In genomic region chr5:105413406-105413990, GRCh38 we compare ENCODE assay signal across 28 cellular contexts.
"Had no signal": no experiment of that assay in that cellular context is flagged by ENCODE, and none has a peak within 500 bp of the region (broad histone marks: within the 10 kb centered on the region; RNA-seq: fewer than 3 reads in every experiment).

No MANE protein-coding gene starts in this region.

- H3K9me3 Mint-ChIP-seq: activated CD4-positive, alpha-beta T cell treated with anti-CD3 and anti-CD28 coated beads, Interleukin-2, amount 10 ng/mL, durations not matched to agents 24 days and 14 days had no signal

- H3K27ac Mint-ChIP-seq: activated CD4-positive, alpha-beta memory T cell treated with anti-CD3 and anti-CD28 coated beads for 36 hours; activated CD4-positive, alpha-beta T cell treated with anti-CD3 and anti-CD28 coated beads, Interleukin-2, amount 10 ng/mL, durations not matched to agents 24 days and 14 days; activated naive CD4-positive, alpha-beta T cell treated with anti-CD3 and anti-CD28 coated beads, Interleukin-2, amount 10 ng/mL, durations not matched to agents 7 days and 5 days; activated naive CD8-positive, alpha-beta T cell treated with anti-CD3 and anti-CD28 coated beads, Interleukin-2, amount 10 ng/mL, durations not matched to agents 7 days and 5 days; activated T-helper 1 cell treated with anti-CD3 and anti-CD28 coated beads, Interleukin-12 subunit alpha, Interleukin-12 subunit beta, Interleukin-2, Interleukin-4 antibody, amounts not matched to agents 30 ng/mL and 10 ng/mL and 1 ng/mL, durations not matched to agents 14 hours and 24 hours and 36 hours; dendritic cell treated with granulocyte-macrophage colony-stimulating factor and Interleukin-4, amounts not matched to agents 40 ng/mL and 50 ng/mL, for 4 days; natural killer cell treated with Interleukin-12 subunit alpha and Interleukin-12 subunit beta and Interleukin-15 and Interleukin-18, amount 100 ng/mL, for 72 hours; T-helper 17 cell had no signal

- DNase-seq: activated CD4-positive, alpha-beta memory T cell treated with anti-CD3 and anti-CD28 coated beads for 36 hours; activated CD4-positive, alpha-beta T cell treated with anti-CD3 and anti-CD28 coated beads, Interleukin-2, amount 10 ng/mL, durations not matched to agents 24 days and 14 days; activated CD4-positive, CD25-positive, alpha-beta regulatory T cell treated with anti-CD3 and anti-CD28 coated beads, Interleukin-2, amount 50 U/mL, for 72 hours; activated CD8-positive, alpha-beta memory T cell treated with anti-CD3 and anti-CD28 coated beads, Interleukin-2, amount 50 U/mL, for 4 hours; activated effector memory CD4-positive, alpha-beta T cell treated with anti-CD3 and anti-CD28 coated beads, Interleukin-2, amount 50 U/mL, for 16 hours; activated naive CD4-positive, alpha-beta T cell treated with anti-CD3 and anti-CD28 coated beads, Interleukin-2, amount 10 ng/mL, durations not matched to agents 7 days and 5 days; activated naive CD8-positive, alpha-beta T cell treated with anti-CD3 and anti-CD28 coated beads, Interleukin-2, amount 10 ng/mL, durations not matched to agents 7 days and 5 days; activated T-cell treated with anti-CD3 and anti-CD28 coated beads, Interleukin-2, amount 50 U/mL, for 1 hour; amniotic stem cell; central memory CD4-positive, alpha-beta T cell; esophagus squamous epithelium; foreskin melanocyte; heart right ventricle; left ventricle myocardium inferior; mucosa of descending colon; ovary; spleen; stimulated activated naive CD4-positive, alpha-beta T cell; T-helper 17 cell; tibial artery had no signal

- H3K9me3 ChIP-seq: neutrophil, ovary, prostate gland had no signal

- H3K4me3 Mint-ChIP-seq: activated CD4-positive, alpha-beta memory T cell treated with anti-CD3 and anti-CD28 coated beads for 36 hours; activated CD4-positive, alpha-beta T cell treated with anti-CD3 and anti-CD28 coated beads, Interleukin-2, amount 10 ng/mL, durations not matched to agents 24 days and 14 days; activated naive CD4-positive, alpha-beta T cell treated with anti-CD3 and anti-CD28 coated beads, Interleukin-2, amount 10 ng/mL, durations not matched to agents 7 days and 5 days; activated naive CD8-positive, alpha-beta T cell treated with anti-CD3 and anti-CD28 coated beads, Interleukin-2, amount 10 ng/mL, durations not matched to agents 7 days and 5 days; activated T-helper 1 cell treated with anti-CD3 and anti-CD28 coated beads, Interleukin-12 subunit alpha, Interleukin-12 subunit beta, Interleukin-2, Interleukin-4 antibody, amounts not matched to agents 30 ng/mL and 10 ng/mL and 1 ng/mL, durations not matched to agents 14 hours and 24 hours and 36 hours; dendritic cell treated with granulocyte-macrophage colony-stimulating factor and Interleukin-4, amounts not matched to agents 40 ng/mL and 50 ng/mL, for 4 days; natural killer cell treated with Interleukin-12 subunit alpha and Interleukin-12 subunit beta and Interleukin-15 and Interleukin-18, amount 100 ng/mL, for 72 hours; T-helper 17 cell had no signal

- H3K27me3 ChIP-seq: esophagus squamous epithelium, heart right ventricle, neutrophil, spleen, suprapubic skin, tibial artery had no signal

- H3K36me3 ChIP-seq: esophagus squamous epithelium, heart right ventricle, left ventricle myocardium inferior, neutrophil, ovary, prostate gland, spleen, suprapubic skin, tibial artery had no signal

- H3K4me3 ChIP-seq: esophagus squamous epithelium, heart right ventricle, left ventricle myocardium inferior, lung, mucosa of descending colon, ovary, prostate gland, spleen, suprapubic skin, tibial artery had no signal

- H3K36me3 Mint-ChIP-seq: activated CD4-positive, alpha-beta memory T cell treated with anti-CD3 and anti-CD28 coated beads for 36 hours; activated naive CD4-positive, alpha-beta T cell treated with anti-CD3 and anti-CD28 coated beads, Interleukin-2, amount 10 ng/mL, durations not matched to agents 7 days and 5 days; activated naive CD8-positive, alpha-beta T cell treated with anti-CD3 and anti-CD28 coated beads, Interleukin-2, amount 10 ng/mL, durations not matched to agents 7 days and 5 days; natural killer cell treated with Interleukin-12 subunit alpha and Interleukin-12 subunit beta and Interleukin-15 and Interleukin-18, amount 100 ng/mL, for 72 hours had no signal

- H3K4me1 Mint-ChIP-seq: activated CD4-positive, alpha-beta T cell treated with anti-CD3 and anti-CD28 coated beads, Interleukin-2, amount 10 ng/mL, durations not matched to agents 24 days and 14 days; activated naive CD4-positive, alpha-beta T cell treated with anti-CD3 and anti-CD28 coated beads, Interleukin-2, amount 10 ng/mL, durations not matched to agents 7 days and 5 days; activated naive CD8-positive, alpha-beta T cell treated with anti-CD3 and anti-CD28 coated beads, Interleukin-2, amount 10 ng/mL, durations not matched to agents 7 days and 5 days; T-helper 17 cell had no signal

- ATAC-seq: heart right ventricle; mucosa of descending colon; natural killer cell treated with Interleukin-12 subunit alpha and Interleukin-12 subunit beta and Interleukin-15 and Interleukin-18, amount 100 ng/mL, for 72 hours; T-helper 17 cell had no signal

- H3K27me3 Mint-ChIP-seq: activated CD4-positive, alpha-beta memory T cell treated with anti-CD3 and anti-CD28 coated beads for 36 hours; activated CD4-positive, alpha-beta T cell treated with anti-CD3 and anti-CD28 coated beads, Interleukin-2, amount 10 ng/mL, durations not matched to agents 24 days and 14 days; activated naive CD4-positive, alpha-beta T cell treated with anti-CD3 and anti-CD28 coated beads, Interleukin-2, amount 10 ng/mL, durations not matched to agents 7 days and 5 days; activated naive CD8-positive, alpha-beta T cell treated with anti-CD3 and anti-CD28 coated beads, Interleukin-2, amount 10 ng/mL, durations not matched to agents 7 days and 5 days; dendritic cell treated with granulocyte-macrophage colony-stimulating factor and Interleukin-4, amounts not matched to agents 40 ng/mL and 50 ng/mL, for 4 days; natural killer cell treated with Interleukin-12 subunit alpha and Interleukin-12 subunit beta and Interleukin-15 and Interleukin-18, amount 100 ng/mL, for 72 hours; T-helper 17 cell had no signal

- H3K27ac ChIP-seq: epithelial cell of prostate, esophagus squamous epithelium, heart right ventricle, left ventricle myocardium inferior, neutrophil, ovary, prostate gland, spleen, suprapubic skin, tibial artery had no signal

- H3K4me1 ChIP-seq: esophagus squamous epithelium, heart right ventricle, left ventricle myocardium inferior, prostate gland, spleen, suprapubic skin, tibial artery had no signal
